Comparison of ENCODE assay signal across 8 cellular contexts in the genomic region with DNA sequence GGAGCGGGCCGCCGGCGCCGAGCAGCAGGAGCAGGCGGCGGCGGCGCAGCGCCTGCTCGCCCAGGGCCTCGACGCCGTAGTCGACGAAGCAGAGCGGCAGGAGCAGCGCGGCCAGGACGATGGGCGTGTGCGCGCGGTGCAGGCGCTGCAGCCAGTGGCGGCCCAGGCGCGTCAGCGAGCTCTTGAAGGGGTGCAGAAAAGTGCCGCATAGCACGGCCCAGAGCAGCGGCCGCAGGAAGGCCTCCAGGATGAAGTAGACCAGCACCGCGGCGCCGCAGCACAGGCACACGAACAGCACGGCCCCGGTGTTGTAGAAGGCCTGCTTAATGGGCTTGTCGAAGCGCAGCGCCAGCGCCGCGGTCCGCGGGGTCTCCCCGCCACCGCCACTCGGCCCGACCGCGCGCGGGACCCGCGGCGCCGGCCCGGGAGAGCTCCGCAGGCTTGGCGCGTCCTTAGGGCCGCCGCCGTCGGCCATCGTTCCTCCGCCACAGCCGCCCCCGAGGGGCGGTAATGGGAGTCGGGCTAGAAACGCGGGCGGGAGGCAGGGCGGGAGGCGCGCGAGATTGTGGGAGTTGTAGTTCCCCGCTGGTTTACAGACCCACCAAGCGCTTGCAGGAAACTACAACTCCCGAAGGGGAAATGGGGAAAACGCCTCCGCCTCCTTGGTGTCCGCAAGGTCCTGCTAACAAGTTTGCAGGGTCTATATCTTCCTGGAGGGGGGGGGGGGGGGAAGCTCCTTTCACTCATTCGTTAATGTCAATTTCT. TPM values are rescaled to one million over a fixed set of nuclear protein-coding genes. Genes with fewer than 3 reads are reported as not detected.
DNase-seq lines count a peak whose midpoint lies in the region; ATAC-seq, FAIRE-seq and TF ChIP-seq lines count a peak whose summit lies in the region.

A gene (minus strand): TSS at position 509 of the 765 bp plus-strand sequence. CDS start 34 bp downstream, at position 475.

- DNase-seq in D721Med (ENCODE audit: insufficient read length, low spot score) = peak; percentile 71
- peak; percentile 84 for DNase-seq in HuH-7.5 (ENCODE audit: low spot score)
- DNase-seq in OCI-LY7 (ENCODE audit: low spot score) = peak; percentile 99
- DNase-seq in activated T-cell treated with anti-CD3 and anti-CD28 coated beads for 1 hour (ENCODE audit: low read depth) = peak; percentile 86
- peak; percentile 94 for DNase-seq in epidermal melanocyte (ENCODE audit: insufficient read length, low spot score)
- peak; percentile 81 to 88 for DNase-seq in stimulated activated CD8-positive, alpha-beta memory T cell treated with anti-CD3 and anti-CD28 coated beads, Interleukin-4, amount 100 ng/mL, for 1 hour (ENCODE audit: low read depth in 2 of 2, low spot score in 1 of 2)

- TF ChIP-seq CTCF in D721Med (IDR thresholded peaks at IDR 0.05; ENCODE audit: insufficient read depth, missing control alignments) (no peak), OCI-LY7 (conservative IDR thresholded peaks at IDR 0.05; ENCODE audit: low read length) (no peak)

- no peaks in the 10 kb centered on the region for H3K9me3 ChIP-seq in OCI-LY7 (ENCODE audit: low read length)
- no peaks in the 10 kb centered on the region for H3K9me3 ChIP-seq in mononuclear cell (ENCODE audit: low read depth, low read length)

- ATAC-seq in GM21526 (IDR thresholded peaks at IDR 0.05; ENCODE audit: low FRiP score, unreplicated experiment) = peak; percentile 86

- no peak for FAIRE-seq in D721Med (lab: Jason Lieb, UNC)

- CTCF ChIA-PET in OCI-LY7 (lab: Charles Lee; ENCODE audit: unreplicated experiment) = interaction anchor here (1.1 kb wide), 1 partner anchor 10 kb away, joined by 3 read pairs; no protein-coding TSS in a partner anchor

- no peaks in the 10 kb centered on the region for H3K27me3 ChIP-seq in mononuclear cell (ENCODE audit: insufficient read depth, low read length)

- peak within 1 kb of the TSS; percentile 80 for H3K27ac ChIP-seq in OCI-LY7 (ENCODE audit: low read depth, low read length, poor library complexity, severe bottlenecking)

- H3K4me1 ChIP-seq in OCI-LY7 (ENCODE audit: insufficient read depth, low read length, poor library complexity, severe bottlenecking) (peaks cover 56% of the 10 kb centered on the region), mononuclear cell (ENCODE audit: insufficient read depth, low read length) (peaks cover 59% of the 10 kb centered on the region)

- peak within 1 kb of the TSS; percentile 96 for H3K4me3 ChIP-seq in OCI-LY7 (ENCODE audit: low read depth, low read length, poor library complexity, severe bottlenecking)
- H3K4me3 ChIP-seq in mononuclear cell (ENCODE audit: low read length) = peak within 1 kb of the TSS; percentile 92

- POLR2A ChIA-PET in OCI-LY7 (lab: Charles Lee) = interaction anchor here (0.5 to 4.1 kb wide), 10 partner anchors 9 to 1655 kb away, joined by 3 to 53 read pairs (median 4); no protein-coding TSS in a partner anchor

- H3K4me2 ChIP-seq in OCI-LY7 (ENCODE audit: low read length) = peak within 1 kb of the TSS; percentile 85

- peaks cover 51% of the 10 kb centered on the region for H3K79me2 ChIP-seq in OCI-LY7 (ENCODE audit: insufficient read depth, low read depth, low read length)

- H4K20me1 ChIP-seq in OCI-LY7 (ENCODE audit: insufficient read depth, low read length) = peaks cover 32% of the 10 kb centered on the region; the same call in 1 of the 2 replicates

- intact Hi-C loops in OCI-LY7 (cut with micrococcal nuclease; ENCODE audit: unreplicated experiment) = loop anchor here (2.0 to 5.0 kb wide), 2 partner anchors 107 to 187 kb away; a partner anchor contains a TSS

- peaks cover 33% of the 10 kb centered on the region for H3K36me3 ChIP-seq in OCI-LY7 (ENCODE audit: insufficient read depth, low read length)

- peak within 1 kb of the TSS; percentile 95 for H2AFZ ChIP-seq in OCI-LY7 (ENCODE audit: low read length)

- H3K9me2 ChIP-seq in OCI-LY7 (ENCODE audit: insufficient read depth, low read length) = no peaks in the 10 kb centered on the region

- BruUV-seq in OCI-LY7 (replicated peaks; lab: Mats Ljungman, UMichigan) = no TSS peak

RNA-seq across cellular contexts. Expression of the gene that starts here (rescaled TPM):
- 19.4 and 22.0 TPM in 2 replicates for total RNA-seq in OCI-LY7 (2014; rRNA removed; shearing (Covaris generic))
- total RNA-seq in OCI-LY7 (2022) (36.1 and 40.8 TPM in 2 replicates), mononuclear cell (37.6 TPM)

Comparison
In these comparisons a context has a peak if more than half of its experiments do, and no peak if none do; other contexts are left out.
1. Peak in every context shown above with its lines: DNase-seq, ATAC-seq, H3K4me3 ChIP-seq and H3K27ac ChIP-seq.